ENCODE assay signal across 1 cellular context in the genomic region with DNA sequence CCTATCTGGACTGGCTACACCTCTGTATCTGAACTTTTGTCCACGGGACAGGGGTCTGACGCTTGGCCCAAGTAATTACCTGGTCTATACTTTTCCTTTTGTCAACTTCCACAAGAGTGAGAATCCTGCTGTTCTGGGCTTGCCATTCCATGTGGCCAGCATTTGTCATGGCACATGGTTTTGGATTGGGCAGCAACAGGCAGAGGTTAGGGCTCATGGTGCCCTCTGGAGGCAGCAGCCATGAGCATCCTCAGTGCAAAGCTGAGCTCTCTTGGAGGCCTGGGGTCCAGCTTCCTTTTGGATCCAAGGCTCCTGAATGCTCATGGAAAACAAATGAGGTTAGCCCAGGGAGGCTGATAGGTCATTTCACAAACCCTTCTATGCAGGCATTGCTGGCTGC.
TF ChIP-seq lines count a peak whose summit lies in the region.

No MANE protein-coding gene starts in this region.

TF ChIP-seq in HepG2, 621 proteins besides CTCF, POLR2A, EP300 and RAD21 (continues in another document):
- TF ChIP-seq KLF11 (CRISPR knock-in tag; IDR thresholded peaks at IDR 0.05) (no peak), JUN (CRISPR knock-in tag; IDR thresholded peaks at IDR 0.05) (no peak), HNRNPL (IDR thresholded peaks at IDR 0.05; ENCODE audit: low read depth, low read length) (no peak), SP4 (CRISPR knock-in tag; IDR thresholded peaks at IDR 0.05) (no peak), SALL2 (CRISPR knock-in tag; IDR thresholded peaks at IDR 0.05) (no peak), PAWR (CRISPR knock-in tag; IDR thresholded peaks at IDR 0.05; ENCODE audit: borderline replicate concordance) (no peak), ZNF143 (CRISPR knock-in tag; IDR thresholded peaks at IDR 0.05) (peak; percentile 21), ATF7-NPFF (CRISPR knock-in tag; IDR thresholded peaks at IDR 0.05; ENCODE audit: low read depth) (no peak), SOX13 (IDR thresholded peaks at IDR 0.05) (no peak), SOX13 (CRISPR knock-in tag; conservative IDR thresholded peaks at IDR 0.05 in 1 of 2, IDR thresholded peaks at IDR 0.05 in 1 of 2) (no peak), RNF2 (conservative IDR thresholded peaks at IDR 0.05; ENCODE audit: low read depth) (no peak), FOSL2 (CRISPR knock-in tag; IDR thresholded peaks at IDR 0.05) (0 out of 2 replicates have a peak, but pooled peaks have one; percentile 12), ZBTB42 (CRISPR knock-in tag; IDR thresholded peaks at IDR 0.05) (0 out of 2 replicates have a peak, but pooled peaks have one; percentile 23), ZNF331 (CRISPR knock-in tag; IDR thresholded peaks at IDR 0.05) (0 out of 2 replicates have a peak, but pooled peaks have one; percentile 31), SMAD9 (CRISPR knock-in tag; IDR thresholded peaks at IDR 0.05) (peak; percentile 37; the same call in 1 of the 2 replicates), NR1H2 (CRISPR knock-in tag; IDR thresholded peaks at IDR 0.05; ENCODE audit: borderline replicate concordance, low read depth) (no peak), ZNF660 (CRISPR knock-in tag; IDR thresholded peaks at IDR 0.05; ENCODE audit: borderline replicate concordance, low read depth) (no peak), NONO (IDR thresholded peaks at IDR 0.05) (no peak), NONO (CRISPR knock-in tag; conservative IDR thresholded peaks at IDR 0.05) (no peak), SMAD3 (CRISPR knock-in tag; IDR thresholded peaks at IDR 0.05) (no peak), ZFP90 (CRISPR knock-in tag; IDR thresholded peaks at IDR 0.05; ENCODE audit: borderline replicate concordance) (no peak), TCF7 (IDR thresholded peaks at IDR 0.05; ENCODE audit: low read depth) (no peak), DMAP1 (CRISPR knock-in tag; IDR thresholded peaks at IDR 0.05) (no peak; the same call in 1 of the 2 replicates), ZMYM2 (CRISPR knock-in tag; IDR thresholded peaks at IDR 0.05) (no peak), GATAD1 (CRISPR knock-in tag; IDR thresholded peaks at IDR 0.05) (peak; percentile 18; the same call in 1 of the 2 replicates), ZBTB7A (CRISPR knock-in tag; IDR thresholded peaks at IDR 0.05) (no peak), ARHGAP35 (CRISPR knock-in tag; IDR thresholded peaks at IDR 0.05; ENCODE audit: borderline replicate concordance) (no peak), STAG1 (CRISPR knock-in tag; IDR thresholded peaks at IDR 0.05) (peak; percentile 91), CBX5 (CRISPR knock-in tag; IDR thresholded peaks at IDR 0.05; ENCODE audit: borderline replicate concordance) (no peak), MXI1 (IDR thresholded peaks at IDR 0.05; ENCODE audit: borderline replicate concordance, low read depth, low read length) (peak; percentile 89; the same call in 1 of the 3 replicates), PHF20 (CRISPR knock-in tag; IDR thresholded peaks at IDR 0.05) (peak; percentile 25; the same call in 1 of the 2 replicates), SP5 (CRISPR knock-in tag; IDR thresholded peaks at IDR 0.05; ENCODE audit: borderline replicate concordance, low read depth) (no peak), SP1 (IDR thresholded peaks at IDR 0.05) (no peak), SP1 (CRISPR knock-in tag; IDR thresholded peaks at IDR 0.05) (0 out of 2 replicates have a peak, but pooled peaks have one; percentile 15), KDM1A (CRISPR knock-in tag; IDR thresholded peaks at IDR 0.05) (no peak), THAP11 (CRISPR knock-in tag; IDR thresholded peaks at IDR 0.05) (peak; percentile 87), ZZZ3 (CRISPR knock-in tag; IDR thresholded peaks at IDR 0.05; ENCODE audit: borderline replicate concordance) (no peak), SMARCC2 (IDR thresholded peaks at IDR 0.05) (no peak), SAP130 (CRISPR knock-in tag; IDR thresholded peaks at IDR 0.05; ENCODE audit: low read depth) (peak; percentile 79), MIXL1 (CRISPR knock-in tag; IDR thresholded peaks at IDR 0.05) (0 out of 2 replicates have a peak, but pooled peaks have one; percentile 36), POLR2AphosphoS5 (IDR thresholded peaks at IDR 0.05; ENCODE audit: low read depth, low read length) (no peak)
- TF ChIP-seq, protein P1, sequence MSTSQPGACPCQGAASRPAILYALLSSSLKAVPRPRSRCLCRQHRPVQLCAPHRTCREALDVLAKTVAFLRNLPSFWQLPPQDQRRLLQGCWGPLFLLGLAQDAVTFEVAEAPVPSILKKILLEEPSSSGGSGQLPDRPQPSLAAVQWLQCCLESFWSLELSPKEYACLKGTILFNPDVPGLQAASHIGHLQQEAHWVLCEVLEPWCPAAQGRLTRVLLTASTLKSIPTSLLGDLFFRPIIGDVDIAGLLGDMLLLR (CRISPR knock-in tag; IDR thresholded peaks at IDR 0.05) = 0 out of 2 replicates have a peak, but pooled peaks have one; percentile 40
- TF ChIP-seq, protein P2, sequence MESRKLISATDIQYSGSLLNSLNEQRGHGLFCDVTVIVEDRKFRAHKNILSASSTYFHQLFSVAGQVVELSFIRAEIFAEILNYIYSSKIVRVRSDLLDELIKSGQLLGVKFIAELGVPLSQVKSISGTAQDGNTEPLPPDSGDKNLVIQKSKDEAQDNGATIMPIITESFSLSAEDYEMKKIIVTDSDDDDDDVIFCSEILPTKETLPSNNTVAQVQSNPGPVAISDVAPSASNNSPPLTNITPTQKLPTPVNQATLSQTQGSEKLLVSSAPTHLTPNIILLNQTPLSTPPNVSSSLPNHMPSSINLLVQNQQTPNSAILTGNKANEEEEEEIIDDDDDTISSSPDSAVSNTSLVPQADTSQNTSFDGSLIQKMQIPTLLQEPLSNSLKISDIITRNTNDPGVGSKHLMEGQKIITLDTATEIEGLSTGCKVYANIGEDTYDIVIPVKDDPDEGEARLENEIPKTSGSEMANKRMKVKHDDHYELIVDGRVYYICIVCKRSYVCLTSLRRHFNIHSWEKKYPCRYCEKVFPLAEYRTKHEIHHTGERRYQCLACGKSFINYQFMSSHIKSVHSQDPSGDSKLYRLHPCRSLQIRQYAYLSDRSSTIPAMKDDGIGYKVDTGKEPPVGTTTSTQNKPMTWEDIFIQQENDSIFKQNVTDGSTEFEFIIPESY (CRISPR knock-in tag; IDR thresholded peaks at IDR 0.05) = 0 out of 2 replicates have a peak, but pooled peaks have one; percentile 7
- TF ChIP-seq, protein P3, sequence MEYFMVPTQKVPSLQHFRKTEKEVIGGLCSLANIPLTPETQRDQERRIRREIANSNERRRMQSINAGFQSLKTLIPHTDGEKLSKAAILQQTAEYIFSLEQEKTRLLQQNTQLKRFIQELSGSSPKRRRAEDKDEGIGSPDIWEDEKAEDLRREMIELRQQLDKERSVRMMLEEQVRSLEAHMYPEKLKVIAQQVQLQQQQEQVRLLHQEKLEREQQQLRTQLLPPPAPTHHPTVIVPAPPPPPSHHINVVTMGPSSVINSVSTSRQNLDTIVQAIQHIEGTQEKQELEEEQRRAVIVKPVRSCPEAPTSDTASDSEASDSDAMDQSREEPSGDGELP (IDR thresholded peaks at IDR 0.05; ENCODE audit: borderline replicate concordance, low read depth) = peak; percentile 26; the same call in 1 of the 2 replicates
- TF ChIP-seq, protein P4, sequence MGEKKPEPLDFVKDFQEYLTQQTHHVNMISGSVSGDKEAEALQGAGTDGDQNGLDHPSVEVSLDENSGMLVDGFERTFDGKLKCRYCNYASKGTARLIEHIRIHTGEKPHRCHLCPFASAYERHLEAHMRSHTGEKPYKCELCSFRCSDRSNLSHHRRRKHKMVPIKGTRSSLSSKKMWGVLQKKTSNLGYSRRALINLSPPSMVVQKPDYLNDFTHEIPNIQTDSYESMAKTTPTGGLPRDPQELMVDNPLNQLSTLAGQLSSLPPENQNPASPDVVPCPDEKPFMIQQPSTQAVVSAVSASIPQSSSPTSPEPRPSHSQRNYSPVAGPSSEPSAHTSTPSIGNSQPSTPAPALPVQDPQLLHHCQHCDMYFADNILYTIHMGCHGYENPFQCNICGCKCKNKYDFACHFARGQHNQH (CRISPR knock-in tag; IDR thresholded peaks at IDR 0.05) = peak; percentile 25; the same call in 1 of the 2 replicates
- TF ChIP-seq, protein P5, sequence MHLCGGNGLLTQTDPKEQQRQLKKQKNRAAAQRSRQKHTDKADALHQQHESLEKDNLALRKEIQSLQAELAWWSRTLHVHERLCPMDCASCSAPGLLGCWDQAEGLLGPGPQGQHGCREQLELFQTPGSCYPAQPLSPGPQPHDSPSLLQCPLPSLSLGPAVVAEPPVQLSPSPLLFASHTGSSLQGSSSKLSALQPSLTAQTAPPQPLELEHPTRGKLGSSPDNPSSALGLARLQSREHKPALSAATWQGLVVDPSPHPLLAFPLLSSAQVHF (CRISPR knock-in tag; IDR thresholded peaks at IDR 0.05) = no peak
- TF ChIP-seq, protein P6, sequence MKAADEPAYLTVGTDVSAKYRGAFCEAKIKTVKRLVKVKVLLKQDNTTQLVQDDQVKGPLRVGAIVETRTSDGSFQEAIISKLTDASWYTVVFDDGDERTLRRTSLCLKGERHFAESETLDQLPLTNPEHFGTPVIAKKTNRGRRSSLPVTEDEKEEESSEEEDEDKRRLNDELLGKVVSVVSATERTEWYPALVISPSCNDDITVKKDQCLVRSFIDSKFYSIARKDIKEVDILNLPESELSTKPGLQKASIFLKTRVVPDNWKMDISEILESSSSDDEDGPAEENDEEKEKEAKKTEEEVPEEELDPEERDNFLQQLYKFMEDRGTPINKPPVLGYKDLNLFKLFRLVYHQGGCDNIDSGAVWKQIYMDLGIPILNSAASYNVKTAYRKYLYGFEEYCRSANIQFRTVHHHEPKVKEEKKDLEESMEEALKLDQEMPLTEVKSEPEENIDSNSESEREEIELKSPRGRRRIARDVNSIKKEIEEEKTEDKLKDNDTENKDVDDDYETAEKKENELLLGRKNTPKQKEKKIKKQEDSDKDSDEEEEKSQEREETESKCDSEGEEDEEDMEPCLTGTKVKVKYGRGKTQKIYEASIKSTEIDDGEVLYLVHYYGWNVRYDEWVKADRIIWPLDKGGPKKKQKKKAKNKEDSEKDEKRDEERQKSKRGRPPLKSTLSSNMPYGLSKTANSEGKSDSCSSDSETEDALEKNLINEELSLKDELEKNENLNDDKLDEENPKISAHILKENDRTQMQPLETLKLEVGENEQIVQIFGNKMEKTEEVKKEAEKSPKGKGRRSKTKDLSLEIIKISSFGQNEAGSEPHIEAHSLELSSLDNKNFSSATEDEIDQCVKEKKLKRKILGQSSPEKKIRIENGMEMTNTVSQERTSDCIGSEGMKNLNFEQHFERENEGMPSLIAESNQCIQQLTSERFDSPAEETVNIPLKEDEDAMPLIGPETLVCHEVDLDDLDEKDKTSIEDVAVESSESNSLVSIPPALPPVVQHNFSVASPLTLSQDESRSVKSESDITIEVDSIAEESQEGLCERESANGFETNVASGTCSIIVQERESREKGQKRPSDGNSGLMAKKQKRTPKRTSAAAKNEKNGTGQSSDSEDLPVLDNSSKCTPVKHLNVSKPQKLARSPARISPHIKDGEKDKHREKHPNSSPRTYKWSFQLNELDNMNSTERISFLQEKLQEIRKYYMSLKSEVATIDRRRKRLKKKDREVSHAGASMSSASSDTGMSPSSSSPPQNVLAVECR (CRISPR knock-in tag; IDR thresholded peaks at IDR 0.05; ENCODE audit: borderline replicate concordance) = peak; percentile 40; the same call in 1 of the 2 replicates
- TF ChIP-seq, protein P7, sequence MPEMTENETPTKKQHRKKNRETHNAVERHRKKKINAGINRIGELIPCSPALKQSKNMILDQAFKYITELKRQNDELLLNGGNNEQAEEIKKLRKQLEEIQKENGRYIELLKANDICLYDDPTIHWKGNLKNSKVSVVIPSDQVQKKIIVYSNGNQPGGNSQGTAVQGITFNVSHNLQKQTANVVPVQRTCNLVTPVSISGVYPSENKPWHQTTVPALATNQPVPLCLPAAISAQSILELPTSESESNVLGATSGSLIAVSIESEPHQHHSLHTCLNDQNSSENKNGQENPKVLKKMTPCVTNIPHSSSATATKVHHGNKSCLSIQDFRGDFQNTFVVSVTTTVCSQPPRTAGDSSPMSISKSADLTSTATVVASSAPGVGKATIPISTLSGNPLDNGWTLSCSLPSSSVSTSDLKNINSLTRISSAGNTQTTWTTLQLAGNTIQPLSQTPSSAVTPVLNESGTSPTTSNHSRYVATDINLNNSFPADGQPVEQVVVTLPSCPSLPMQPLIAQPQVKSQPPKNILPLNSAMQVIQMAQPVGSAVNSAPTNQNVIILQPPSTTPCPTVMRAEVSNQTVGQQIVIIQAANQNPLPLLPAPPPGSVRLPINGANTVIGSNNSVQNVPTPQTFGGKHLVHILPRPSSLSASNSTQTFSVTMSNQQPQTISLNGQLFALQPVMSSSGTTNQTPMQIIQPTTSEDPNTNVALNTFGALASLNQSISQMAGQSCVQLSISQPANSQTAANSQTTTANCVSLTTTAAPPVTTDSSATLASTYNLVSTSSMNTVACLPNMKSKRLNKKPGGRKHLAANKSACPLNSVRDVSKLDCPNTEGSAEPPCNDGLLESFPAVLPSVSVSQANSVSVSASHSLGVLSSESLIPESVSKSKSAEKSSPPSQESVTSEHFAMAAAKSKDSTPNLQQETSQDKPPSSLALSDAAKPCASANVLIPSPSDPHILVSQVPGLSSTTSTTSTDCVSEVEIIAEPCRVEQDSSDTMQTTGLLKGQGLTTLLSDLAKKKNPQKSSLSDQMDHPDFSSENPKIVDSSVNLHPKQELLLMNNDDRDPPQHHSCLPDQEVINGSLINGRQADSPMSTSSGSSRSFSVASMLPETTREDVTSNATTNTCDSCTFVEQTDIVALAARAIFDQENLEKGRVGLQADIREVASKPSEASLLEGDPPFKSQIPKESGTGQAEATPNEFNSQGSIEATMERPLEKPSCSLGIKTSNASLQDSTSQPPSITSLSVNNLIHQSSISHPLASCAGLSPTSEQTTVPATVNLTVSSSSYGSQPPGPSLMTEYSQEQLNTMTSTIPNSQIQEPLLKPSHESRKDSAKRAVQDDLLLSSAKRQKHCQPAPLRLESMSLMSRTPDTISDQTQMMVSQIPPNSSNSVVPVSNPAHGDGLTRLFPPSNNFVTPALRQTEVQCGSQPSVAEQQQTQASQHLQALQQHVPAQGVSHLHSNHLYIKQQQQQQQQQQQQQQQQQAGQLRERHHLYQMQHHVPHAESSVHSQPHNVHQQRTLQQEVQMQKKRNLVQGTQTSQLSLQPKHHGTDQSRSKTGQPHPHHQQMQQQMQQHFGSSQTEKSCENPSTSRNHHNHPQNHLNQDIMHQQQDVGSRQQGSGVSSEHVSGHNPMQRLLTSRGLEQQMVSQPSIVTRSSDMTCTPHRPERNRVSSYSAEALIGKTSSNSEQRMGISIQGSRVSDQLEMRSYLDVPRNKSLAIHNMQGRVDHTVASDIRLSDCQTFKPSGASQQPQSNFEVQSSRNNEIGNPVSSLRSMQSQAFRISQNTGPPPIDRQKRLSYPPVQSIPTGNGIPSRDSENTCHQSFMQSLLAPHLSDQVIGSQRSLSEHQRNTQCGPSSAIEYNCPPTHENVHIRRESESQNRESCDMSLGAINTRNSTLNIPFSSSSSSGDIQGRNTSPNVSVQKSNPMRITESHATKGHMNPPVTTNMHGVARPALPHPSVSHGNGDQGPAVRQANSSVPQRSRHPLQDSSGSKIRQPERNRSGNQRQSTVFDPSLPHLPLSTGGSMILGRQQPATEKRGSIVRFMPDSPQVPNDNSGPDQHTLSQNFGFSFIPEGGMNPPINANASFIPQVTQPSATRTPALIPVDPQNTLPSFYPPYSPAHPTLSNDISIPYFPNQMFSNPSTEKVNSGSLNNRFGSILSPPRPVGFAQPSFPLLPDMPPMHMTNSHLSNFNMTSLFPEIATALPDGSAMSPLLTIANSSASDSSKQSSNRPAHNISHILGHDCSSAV (CRISPR knock-in tag; IDR thresholded peaks at IDR 0.05; ENCODE audit: borderline replicate concordance) = 0 out of 2 replicates have a peak, but pooled peaks have one; percentile 59
